Comparison of ENCODE assay signal across 8 cellular contexts in the genomic region with DNA sequence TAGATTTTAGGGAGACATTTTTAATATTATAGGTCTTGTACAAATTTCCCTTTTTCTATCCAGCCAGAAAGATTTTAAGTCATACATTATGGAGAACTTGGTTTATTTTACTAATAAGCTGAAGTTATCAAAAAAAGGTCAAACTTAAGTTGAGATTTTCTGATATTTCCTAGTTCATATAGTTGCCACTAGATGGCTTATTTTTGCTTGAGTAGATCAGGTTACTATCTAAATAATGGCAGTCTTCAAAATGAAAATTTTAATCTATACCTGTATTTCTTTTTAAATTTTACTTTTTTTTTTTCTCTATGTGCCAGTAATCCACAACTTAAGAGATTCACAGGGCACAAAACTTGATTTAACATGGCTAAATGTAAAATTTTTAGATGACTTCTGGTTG. TPM values are rescaled to one million over a fixed set of nuclear protein-coding genes. Genes with fewer than 3 reads are reported as not detected.
A peak's percentile ranks its signal among the peaks of the same experiment; 100 is the strongest.
DNase-seq lines count a peak whose midpoint lies in the region; ATAC-seq and TF ChIP-seq lines count a peak whose summit lies in the region.

No MANE protein-coding gene starts in this region.

- TF ChIP-seq CTCF in GM12864 (IDR thresholded peaks at IDR 0.05; ENCODE audit: low read depth, low read length, missing control alignments) (peak; percentile 22), RWPE1 (conservative IDR thresholded peaks at IDR 0.05; ENCODE audit: low read depth) (peak; percentile 30), gastroesophageal sphincter (IDR thresholded peaks at IDR 0.05) (peak in 3 of 4 experiments; percentile 6 to 39 (median 11)), coronary artery (IDR thresholded peaks at IDR 0.05) (no peak)

- DNase-seq in AG08395 (ENCODE audit: low spot score) = peak; percentile 10
- DNase-seq in GM12864 (ENCODE audit: low read depth) = no peak
- DNase-seq in RWPE1 (ENCODE audit: low spot score) = no peak
- DNase-seq in activated gamma-delta T cell (lab: John Stamatoyannopoulos, UW) = no peak
- no peak for DNase-seq in NCI-H1930 (lab: John Stamatoyannopoulos, UW)
- DNase-seq in cortex of kidney (lab: John Stamatoyannopoulos, UW) = no peak
- DNase-seq in coronary artery (ENCODE audit: low spot score) = no peak

- H3K4me3 ChIP-seq in GM12864 (ENCODE audit: low read depth, low read length) = no peak overlapping the region
- no peak overlapping the region for H3K4me3 ChIP-seq in gastroesophageal sphincter
- H3K4me3 ChIP-seq in coronary artery = no peak overlapping the region

- H3K27ac ChIP-seq in RWPE1 = no peak overlapping the region
- no peak overlapping the region for H3K27ac ChIP-seq in gastroesophageal sphincter
- H3K27ac ChIP-seq in coronary artery = no peak overlapping the region

- H3K36me3 ChIP-seq in gastroesophageal sphincter = peaks cover 0 to 29% of the 10 kb centered on the region in 2 donors

- POLR2A ChIA-PET in RWPE1 (lab: Yijun Ruan, JAX; ENCODE audit: low non-redundant PET) = no interaction called here

- no peak for ATAC-seq in gastroesophageal sphincter

- no peak for TF ChIP-seq EP300 in gastroesophageal sphincter (IDR thresholded peaks at IDR 0.05)

- CTCF ChIA-PET in RWPE1 (lab: Yijun Ruan, JAX) = interaction anchor here (0.7 kb wide), 1 partner anchor 24 kb away, joined by 6 read pairs; no protein-coding TSS in a partner anchor

- H3K9me3 ChIP-seq in gastroesophageal sphincter = no peaks in the 10 kb centered on the region

- TF ChIP-seq POLR2A in gastroesophageal sphincter (IDR thresholded peaks at IDR 0.05) = no peak

- no peaks in the 10 kb centered on the region for H3K27me3 ChIP-seq in gastroesophageal sphincter

- no peaks in the 10 kb centered on the region for H3K4me1 ChIP-seq in gastroesophageal sphincter

RNA-seq across cellular contexts. Expression of a gene that starts 52.3 kb away (rescaled TPM):
- total RNA-seq in gastroesophageal sphincter = 100 to 1,000 TPM; 113 to 141 (median 130) TPM
